16 cellular contexts compared by ENCODE assay signal in the genomic region with DNA sequence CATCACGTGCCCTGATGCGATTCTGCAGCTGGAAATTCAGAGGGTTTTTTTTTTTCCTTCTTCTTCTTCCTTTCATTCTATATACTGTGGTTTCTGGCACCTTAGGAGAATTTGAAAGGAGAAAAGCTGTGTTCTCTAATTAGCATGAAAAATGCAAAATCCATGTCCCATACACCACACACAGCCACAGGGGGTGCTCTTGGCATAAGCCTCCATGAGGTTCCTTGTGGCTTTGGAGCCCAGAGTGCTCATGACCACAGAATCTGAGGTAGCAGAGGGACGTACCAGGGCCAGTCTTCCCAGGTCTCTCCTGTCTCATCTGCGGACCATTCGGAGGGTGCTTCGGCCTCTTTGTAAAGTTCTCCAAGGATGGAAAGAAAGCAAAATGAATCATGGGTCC.
DNase-seq lines count a peak whose midpoint lies in the region; ATAC-seq and TF ChIP-seq lines count a peak whose summit lies in the region.
"Had no signal": no experiment of that assay in that cellular context is flagged by ENCODE, and none has a peak within 500 bp of the region (broad histone marks: within the 10 kb centered on the region; RNA-seq: fewer than 3 reads in every experiment).

No MANE protein-coding gene starts in this region.

- no peak for ATAC-seq in GM18873 (IDR thresholded peaks at IDR 0.05; ENCODE audit: low FRiP score, unreplicated experiment)
- ATAC-seq: activated naive CD4-positive, alpha-beta T cell treated with anti-CD3 and anti-CD28 coated beads, Interleukin-2, amount 50 U/mL, for 72 hours; GM12878; upper lobe of right lung had no signal

- no peak overlapping the region for H3K4me3 ChIP-seq in brain microvascular endothelial cell (ENCODE audit: low read depth, low read length)
- H3K4me3 ChIP-seq: GM12878, spleen, upper lobe of right lung had no signal

- H3K36me3 ChIP-seq in brain microvascular endothelial cell (replicated peaks): no peaks in the 10 kb centered on the region
- H3K36me3 ChIP-seq: spleen, upper lobe of right lung had no signal

- no peak overlapping the region for H3K4me3 Mint-ChIP-seq in nephron progenitor cell
- H3K4me3 Mint-ChIP-seq: nephron had no signal

- H3K27me3 Mint-ChIP-seq in nephron progenitor cell (ENCODE audit: low read depth, poor library complexity): peaks cover 46% of the 10 kb centered on the region

- in situ Hi-C loops in brain microvascular endothelial cell (cut with HindIII; ENCODE audit: low pct_ligation_motif_present, low sequenced_read_pairs): no loop called here

- no peak overlapping the region for H3K27ac Mint-ChIP-seq in nephron progenitor cell
- H3K27ac Mint-ChIP-seq: activated naive CD4-positive, alpha-beta T cell treated with anti-CD3 and anti-CD28 coated beads, Interleukin-2, amount 50 U/mL, for 72 hours; nephron had no signal

- no peaks in the 10 kb centered on the region for H3K36me3 Mint-ChIP-seq in nephron progenitor cell (ENCODE audit: low read depth)
- H3K36me3 Mint-ChIP-seq: activated naive CD4-positive, alpha-beta T cell treated with anti-CD3 and anti-CD28 coated beads, Interleukin-2, amount 50 U/mL, for 72 hours had no signal

- TF ChIP-seq CTCF in brain microvascular endothelial cell (IDR thresholded peaks at IDR 0.05; ENCODE audit: low read depth, low read length, missing control alignments) (peak; percentile 18), nephron progenitor cell (IDR thresholded peaks at IDR 0.05) (peak; percentile 17)

- DNase-seq in NCI-H1092 treated with DMSO at 0.1 percent for 48 hours (lab: John Stamatoyannopoulos, UW) (peak; percentile 4), NCI-H1092 (lab: John Stamatoyannopoulos, UW) (no peak), LHCN-M2 (ENCODE audit: low read depth) (peak; percentile 5), brain microvascular endothelial cell (no peak), nephron progenitor cell (no peak)
- no peak for DNase-seq in activated CD4-positive, alpha-beta T cell treated with anti-CD3 and anti-CD28 coated beads, Interleukin-2, amount 50 U/mL, for 1 hour
- no peak for DNase-seq in activated naive CD4-positive, alpha-beta T cell treated with Interleukin-2 at 50 U/mL for 16 hours
- DNase-seq: 8988T, NCI-H1048, NCI-H774, spleen, upper lobe of right lung had no signal

- H3K27me3 ChIP-seq in brain microvascular endothelial cell (replicated peaks): no peaks in the 10 kb centered on the region
- H3K27me3 ChIP-seq: upper lobe of right lung had no signal

- no peaks in the 10 kb centered on the region for H3K4me1 Mint-ChIP-seq in nephron progenitor cell
- H3K4me1 Mint-ChIP-seq: nephron had no signal

- H3K9me3 Mint-ChIP-seq in nephron progenitor cell: no peaks in the 10 kb centered on the region
- H3K9me3 Mint-ChIP-seq: activated naive CD4-positive, alpha-beta T cell treated with anti-CD3 and anti-CD28 coated beads, Interleukin-2, amount 50 U/mL, for 72 hours; nephron had no signal

- no peak overlapping the region for H3K27ac ChIP-seq in brain microvascular endothelial cell
- H3K27ac ChIP-seq: spleen, upper lobe of right lung had no signal

Comparison
In these comparisons a context has a peak if more than half of its experiments do, and no peak if none do; other contexts are left out.
1. DNase-seq: peak in NCI-H1092 treated with DMSO at 0.1 percent for 48 hours (single experiment) and LHCN-M2 (single experiment); none in NCI-H1092 (single experiment), brain microvascular endothelial cell (single experiment), nephron progenitor cell (single experiment), activated CD4-positive, alpha-beta T cell treated with anti-CD3 and anti-CD28 coated beads, Interleukin-2, amount 50 U/mL, for 1 hour (single experiment) and activated naive CD4-positive, alpha-beta T cell treated with Interleukin-2 at 50 U/mL for 16 hours (single experiment).